ENCODE assay signal across 21 cellular contexts in the genomic region with DNA sequence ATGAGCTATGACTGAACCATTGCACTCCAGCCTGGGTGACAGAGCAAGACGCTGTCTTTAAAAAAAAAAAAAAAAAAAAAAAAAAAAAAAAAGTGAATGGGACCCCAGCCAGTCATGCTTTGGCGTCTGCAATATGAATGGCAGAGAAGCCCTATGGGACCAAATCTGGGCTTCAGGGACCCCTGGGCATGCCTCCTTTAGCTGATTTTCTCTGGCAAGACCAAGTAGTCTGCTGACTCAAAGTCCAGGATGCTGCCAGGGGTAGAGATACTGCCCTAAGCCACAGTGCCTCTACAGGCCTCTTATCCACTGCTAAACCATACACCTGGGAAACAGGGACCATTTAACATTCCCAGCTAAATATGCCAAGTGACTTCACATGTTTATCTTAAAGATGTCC. TPM values are rescaled to one million over a fixed set of nuclear protein-coding genes. Genes with fewer than 3 reads are reported as not detected.
DNase-seq lines count a peak whose midpoint lies in the region; ATAC-seq, FAIRE-seq and TF ChIP-seq lines count a peak whose summit lies in the region.
"Had no signal": no experiment of that assay in that cellular context is flagged by ENCODE, and none has a peak within 500 bp of the region (broad histone marks: within the 10 kb centered on the region; RNA-seq: fewer than 3 reads in every experiment).

No MANE protein-coding gene starts in this region.

- no TSS peak for BruUV-seq in PC-9 (replicated peaks; lab: Mats Ljungman, UMichigan)

- ATAC-seq in A549 = peak; percentile 35 to 64; a peak in 4 of 6 replicates
- no peak for ATAC-seq in HG03354 (IDR thresholded peaks at IDR 0.05; ENCODE audit: poor library complexity, severe bottlenecking, unreplicated experiment)
- ATAC-seq: naive thymus-derived CD4-positive, alpha-beta T cell had no signal

- H4K20me1 ChIP-seq in BLaER1 treated with 17β-estradiol and CSF1 and Interleukin-3, amounts not matched to agents 10 nM and 100 nM = peaks cover 87 to 100% (median 100%) of the 10 kb centered on the region in 11 experiments
- H4K20me1 ChIP-seq in PC-9 (ENCODE audit: insufficient read depth) = peaks cover 65% of the 10 kb centered on the region

- POLR2A ChIA-PET in A549 (lab: Yijun Ruan, JAX) = interaction anchor here (0.7 kb wide), 1 partner anchor 24 kb away, joined by 7 read pairs; no protein-coding TSS in a partner anchor
- POLR2A ChIA-PET in PC-9 (lab: Charles Lee; ENCODE audit: unreplicated experiment) = interaction anchor here (0.7 kb wide), 1 partner anchor 32 kb away, joined by 6 read pairs; the partner anchor contains the start of gene ERCC6L

- H3K27ac ChIP-seq in A549 (peak overlapping the region in 1 of 2 experiments; percentile 51; a peak in 2 of 6 replicates), PC-9 (no peak overlapping the region), epithelial cell of prostate (peak overlapping the region; percentile 83)
- H3K27ac ChIP-seq in BLaER1 treated with 17β-estradiol and CSF1 and Interleukin-3, amounts not matched to agents 10 nM and 100 nM = no peak overlapping the region
- H3K27ac ChIP-seq: parathyroid adenoma, tibial artery had no signal

- no peak for DNase-seq in A549 (ENCODE audit: low read depth in 1 of 2, low spot score in 1 of 2)
- no peak for DNase-seq in PC-9
- no peak for DNase-seq in epithelial cell of prostate (ENCODE audit: low read depth, low spot score)
- no peak for DNase-seq in D341Med (ENCODE audit: low spot score)
- DNase-seq in OCI-M1 (lab: John Stamatoyannopoulos, UW) = no peak
- DNase-seq: activated CD4-positive, alpha-beta T cell treated with anti-CD3 and anti-CD28 coated beads for 1 hour; activated CD8-positive, alpha-beta memory T cell treated with anti-CD3 and anti-CD28 coated beads, Interleukin-2, amount 50 U/mL, for 48 hours; dermis blood vessel endothelial cell; foreskin melanocyte; kidney; MM.1S; naive thymus-derived CD4-positive, alpha-beta T cell; NCI-H146; stimulated activated naive CD4-positive, alpha-beta T cell; tibial artery had no signal

- H3K36me3 ChIP-seq in BLaER1 treated with 17β-estradiol and CSF1 and Interleukin-3, amounts not matched to agents 10 nM and 100 nM = peaks cover 96 to 100% (median 100%) of the 10 kb centered on the region in 11 experiments
- H3K36me3 ChIP-seq in PC-9 (ENCODE audit: low read depth) = peaks cover 61% of the 10 kb centered on the region

- peaks cover 42% of the 10 kb centered on the region for H3K79me2 ChIP-seq in PC-9 (ENCODE audit: low read depth)
- H3K79me2 ChIP-seq: parathyroid adenoma had no signal

- no peak overlapping the region for H3K4me3 ChIP-seq in A549
- H3K4me3 ChIP-seq in BLaER1 treated with 17β-estradiol and CSF1 and Interleukin-3, amounts not matched to agents 10 nM and 100 nM = no peak overlapping the region; a peak in 1 of 20 replicates
- H3K4me3 ChIP-seq in PC-9 = no peak overlapping the region
- H3K4me3 ChIP-seq: tibial artery had no signal

- 47% methylated on average over 1 of the region's 2 CpGs for WGBS in A549 (ENCODE audit: missing lambda C conversion rate)

- CTCF ChIA-PET in A549 (lab: Yijun Ruan, JAX) (interaction anchor here (0.7 to 0.9 kb wide), 2 partner anchors 19 to 23 kb away, joined by 3 to 4 read pairs; no protein-coding TSS in a partner anchor), PC-9 (lab: Charles Lee) (no interaction called here)

- no peaks in the 10 kb centered on the region for H3K27me3 ChIP-seq in BLaER1 treated with 17β-estradiol and CSF1 and Interleukin-3, amounts not matched to agents 10 nM and 100 nM
- no peaks in the 10 kb centered on the region for H3K27me3 ChIP-seq in PC-9 (ENCODE audit: insufficient read depth, low read depth)
- H3K27me3 ChIP-seq: tibial artery had no signal

- H2AFZ ChIP-seq in PC-9 = no peak overlapping the region
- H2AFZ ChIP-seq: parathyroid adenoma had no signal

- TF ChIP-seq CTCF in A549 (IDR thresholded peaks at IDR 0.05) (no peak), PC-9 (conservative IDR thresholded peaks at IDR 0.05) (no peak)

- TF ChIP-seq RAD21 in A549 (conservative IDR thresholded peaks at IDR 0.05 in 1 of 2, IDR thresholded peaks at IDR 0.05 in 1 of 2) = no peak

- H3F3A ChIP-seq in PC-9 (ENCODE audit: insufficient read depth, low read depth) = peaks cover 88% of the 10 kb centered on the region

- H3K4me1 ChIP-seq in A549 (peaks cover 70% of the 10 kb centered on the region), PC-9 (replicated peaks; ENCODE audit: insufficient read depth) (peaks cover 55% of the 10 kb centered on the region)
- H3K4me1 ChIP-seq in BLaER1 treated with 17β-estradiol and CSF1 and Interleukin-3, amounts not matched to agents 10 nM and 100 nM = peaks cover 43 to 71% (median 67%) of the 10 kb centered on the region in 10 experiments
- H3K4me1 ChIP-seq: parathyroid adenoma had no signal

- no peaks in the 10 kb centered on the region for H3K9me2 ChIP-seq in PC-9 (ENCODE audit: insufficient read depth)

- intact Hi-C loops in PC-9 (cut with micrococcal nuclease; ENCODE audit: unreplicated experiment) = no loop called here

- H3K4me2 ChIP-seq in A549 (peak overlapping the region; percentile 100), PC-9 (peak overlapping the region; percentile 19; the same call in 1 of the 2 replicates)
- peak overlapping the region in 9 of 11 experiments; percentile 7 to 99 (median 94); a peak in 16 of 22 replicates for H3K4me2 ChIP-seq in BLaER1 treated with 17β-estradiol and CSF1 and Interleukin-3, amounts not matched to agents 10 nM and 100 nM

- peak overlapping the region in 2 of 11 experiments; percentile 45 to 99; a peak in 1 of 22 replicates for H3K9ac ChIP-seq in BLaER1 treated with 17β-estradiol and CSF1 and Interleukin-3, amounts not matched to agents 10 nM and 100 nM
- H3K9ac ChIP-seq: parathyroid adenoma had no signal

- H3K9me3 ChIP-seq in A549 (no peaks in the 10 kb centered on the region), PC-9 (ENCODE audit: insufficient read depth, low read depth) (no peaks in the 10 kb centered on the region)
- H3K9me3 ChIP-seq in BLaER1 treated with 17β-estradiol and CSF1 and Interleukin-3, amounts not matched to agents 10 nM and 100 nM (replicated peaks in 1 of 11) = no peaks in the 10 kb centered on the region
- H3K9me3 ChIP-seq: tibial artery had no signal

- FAIRE-seq in A549 (lab: Jason Lieb, UNC) = no peak
- FAIRE-seq: H54, kidney, RCC 7860 had no signal

- no peak for TF ChIP-seq EP300 in A549 (IDR thresholded peaks at IDR 0.05)

- no peak for TF ChIP-seq POLR2A in A549 (IDR thresholded peaks at IDR 0.05; ENCODE audit: low read length)

TF ChIP-seq in A549, 52 proteins besides CTCF, POLR2A, EP300 and RAD21:
- TF ChIP-seq HMGXB4 (CRISPR knock-in tag; IDR thresholded peaks at IDR 0.05; ENCODE audit: borderline replicate concordance) = no peak
- TF ChIP-seq FOSB (CRISPR knock-in tag; IDR thresholded peaks at IDR 0.05) = peak; percentile 27; the same call in 1 of the 2 replicates

RNA-seq across cellular contexts. Expression of gene RPS4X, which starts 6.0 kb away (rescaled TPM):
- 1,768 and 2,104 TPM in 2 replicates for polyA plus RNA-seq in A549 (2011; rRNA removed)
- polyA plus RNA-seq in A549 (2012; cell fraction: cytosol; rRNA removed) = 1,651 and 1,698 TPM in 2 replicates
- 457 and 491 TPM in 2 replicates for polyA plus RNA-seq in A549 (2012; cell fraction: nucleus; rRNA removed)
- 1,795 to 1,877 TPM (median 1,866 TPM) in 3 replicates for polyA plus RNA-seq in A549 (2017; fragmentation: RNase III; extraction: RNeasy Plus Mini Kit Qiagen cat#74134 plus additional on column Dnase treatment)
- polyA minus RNA-seq in A549 (2011; rRNA and poly(A)+ RNA removed) = 666 and 802 TPM in 2 replicates
- 962 and 967 TPM in 2 replicates for total RNA-seq in PC-9 (2021)

RNA-seq across cellular contexts. Expression of gene ERCC6L, which starts 32.3 kb away (rescaled TPM):
- 7.6 and 10.4 TPM in 2 replicates for polyA plus RNA-seq in A549 (2011; rRNA removed)
- polyA plus RNA-seq in A549 (2012; cell fraction: cytosol; rRNA removed) = 3.0 TPM in 2 replicates
- 1.9 and 2.2 TPM in 2 replicates for polyA plus RNA-seq in A549 (2012; cell fraction: nucleus; rRNA removed)
- polyA plus RNA-seq in A549 (2017; fragmentation: RNase III; extraction: RNeasy Plus Mini Kit Qiagen cat#74134 plus additional on column Dnase treatment) = 12.1 to 14.2 TPM (median 13.5 TPM) in 3 replicates
- polyA minus RNA-seq in A549 (2011; rRNA and poly(A)+ RNA removed) = 4.7 and 4.9 TPM in 2 replicates
- total RNA-seq in PC-9 (2021) = 6.5 and 10.0 TPM in 2 replicates

RNA-seq across cellular contexts. Expression of gene CITED1, which starts 34.6 kb away (rescaled TPM):
- 0.43 and 0.61 TPM in 2 replicates for polyA plus RNA-seq in A549 (2011; rRNA removed)
- polyA plus RNA-seq in A549 (2012; cell fraction: cytosol; rRNA removed) = 0.65 and 0.79 TPM in 2 replicates
- polyA plus RNA-seq in A549 (2012; cell fraction: nucleus; rRNA removed) = 0.47 and 0.56 TPM in 2 replicates
- polyA plus RNA-seq in A549 (2017; fragmentation: RNase III; extraction: RNeasy Plus Mini Kit Qiagen cat#74134 plus additional on column Dnase treatment) = 0.26 to 0.43 TPM (median 0.30 TPM) in 3 replicates
- polyA minus RNA-seq in A549 (2011; rRNA and poly(A)+ RNA removed) = 0.97 TPM in 1 of 2 replicates, not detected in the other
- total RNA-seq in PC-9 (2021) = not detected in 2 replicates
- total RNA-seq: bronchial epithelial cell, dermis blood vessel endothelial cell had no signal
- polyA plus RNA-seq: naive thymus-derived CD4-positive, alpha-beta T cell had no signal

Comparison
In these comparisons a context has a peak if more than half of its experiments do, and no peak if none do; other contexts are left out.
1. H3K4me2 ChIP-seq: peak in every context shown above with its lines; median percentile 100 in A549; 94 in BLaER1 treated with 17β-estradiol and CSF1 and Interleukin-3, amounts not matched to agents 10 nM and 100 nM; 19 in PC-9.